ENCODE assay signal across 29 cellular contexts in genomic region chr3:120841264-120841663, GRCh38.
DNase-seq lines count a peak whose midpoint lies in the region; ATAC-seq and TF ChIP-seq lines count a peak whose summit lies in the region.
"Had no signal": no experiment of that assay in that cellular context is flagged by ENCODE, and none has a peak within 500 bp of the region (broad histone marks: within the 10 kb centered on the region; RNA-seq: fewer than 3 reads in every experiment).

No MANE protein-coding gene starts in this region.

- no peaks in the 10 kb centered on the region for H3K9me3 ChIP-seq in OCI-LY3 (ENCODE audit: insufficient read depth, low read length)
- H3K9me3 ChIP-seq: right atrium auricular region, SJCRH30 had no signal

- H3K79me2 ChIP-seq in OCI-LY3 (ENCODE audit: low read length): no peaks in the 10 kb centered on the region
- H3K79me2 ChIP-seq: hepatocyte had no signal

- no peak overlapping the region for H3K27ac ChIP-seq in OCI-LY3 (ENCODE audit: low read length)
- H3K27ac ChIP-seq: hepatocyte, HL-60, KMS-11, right atrium auricular region, SJCRH30 had no signal

- no peak overlapping the region for H2AFZ ChIP-seq in OCI-LY3 (ENCODE audit: low read depth, low read length)
- H2AFZ ChIP-seq: hepatocyte had no signal

- no peaks in the 10 kb centered on the region for H3K36me3 ChIP-seq in OCI-LY3 (replicated peaks; ENCODE audit: low read depth, low read length)
- H3K36me3 ChIP-seq: right atrium auricular region, SJCRH30 had no signal

- ATAC-seq in GM19043 (IDR thresholded peaks at IDR 0.05; ENCODE audit: low read depth, unreplicated experiment) (peak; percentile 73), GM21390 (IDR thresholded peaks at IDR 0.05; ENCODE audit: unreplicated experiment) (peak; percentile 50), HG02981 (IDR thresholded peaks at IDR 0.05; ENCODE audit: unreplicated experiment) (peak; percentile 75), HG03521 (IDR thresholded peaks at IDR 0.05; ENCODE audit: unreplicated experiment) (no peak)
- ATAC-seq: HCT116; stimulated activated naive CD8-positive, alpha-beta T cell treated with anti-CD3 and anti-CD28 coated beads, Interleukin-15, Interleukin-2, amounts not matched to agents 100 U/mL and 50 U/mL, for 24 hours had no signal

- DNase-seq in activated gamma-delta T cell treated with Interleukin-2 at 50 U/mL for 16 hours (no peak), T-helper 2 cell (no peak)
- no peak for DNase-seq in activated CD4-positive, alpha-beta T cell treated with anti-CD3 and anti-CD28 coated beads for 48 hours
- DNase-seq: activated CD4-positive, alpha-beta T cell treated with anti-CD3 and anti-CD28 coated beads, Interleukin-2, amount 10 ng/mL, durations not matched to agents 24 days and 14 days; activated effector memory CD4-positive, alpha-beta T cell treated with anti-CD3 and anti-CD28 coated beads, Interleukin-2, amount 50 U/mL, for 16 hours; activated naive CD8-positive, alpha-beta T cell treated with anti-CD3 and anti-CD28 coated beads, Interleukin-2, amount 10 ng/mL, durations not matched to agents 7 days and 5 days; aorta; CD8-positive, alpha-beta memory T cell; DMS153; kidney glomerular epithelial cell; NCI-H1436; NCI-H446; posterior cingulate gyrus; RPMI8226; SJCRH30; stimulated activated CD4-positive, alpha-beta T cell treated with anti-CD3 and anti-CD28 coated beads, Interleukin-1b, Interleukin-23, amount 100 ng/mL, for 48 hours; stimulated activated naive CD8-positive, alpha-beta T cell treated with anti-CD3 and anti-CD28 coated beads, Interleukin-15, Interleukin-2, amounts not matched to agents 100 U/mL and 50 U/mL, for 24 hours; T1000 had no signal

- TF ChIP-seq CTCF in OCI-LY3 (IDR thresholded peaks at IDR 0.05; ENCODE audit: low read depth, low read length): no peak

- H3K4me2 ChIP-seq in OCI-LY3 (ENCODE audit: low read length): peak overlapping the region; percentile 11; the same call in 1 of the 2 replicates
- H3K4me2 ChIP-seq: hepatocyte, KMS-11, smooth muscle cell had no signal

- no peaks in the 10 kb centered on the region for H4K20me1 ChIP-seq in OCI-LY3 (ENCODE audit: insufficient read depth, low read length)

- peaks cover 20% of the 10 kb centered on the region for H3K4me1 ChIP-seq in OCI-LY3 (ENCODE audit: low read length)
- H3K4me1 ChIP-seq: right atrium auricular region had no signal

- no peaks in the 10 kb centered on the region for H3K27me3 ChIP-seq in OCI-LY3 (ENCODE audit: low read depth, low read length)
- H3K27me3 ChIP-seq: hepatocyte, right atrium auricular region, SJCRH30 had no signal

- H3K4me3 ChIP-seq in OCI-LY3 (ENCODE audit: low read length): no peak overlapping the region
- H3K4me3 ChIP-seq: hepatocyte, right atrium auricular region, SJCRH30, smooth muscle cell had no signal

- H3K9ac ChIP-seq in OCI-LY3 (ENCODE audit: low read length): no peak overlapping the region
- H3K9ac ChIP-seq: KMS-11 had no signal
